ENCODE assay signal across 1 cellular context in genomic region chr10:31942435-31942834, GRCh38.
TF ChIP-seq lines count a peak whose summit lies in the region.

No MANE protein-coding gene starts in this region.

TF ChIP-seq in HEK293, 187 proteins besides CTCF, POLR2A, EP300 and RAD21 (continued from another document):
- no peak for TF ChIP-seq ZNF280C (tag by site-specific recombination; IDR thresholded peaks at IDR 0.05)
